Comparison of ENCODE assay signal across 28 cellular contexts in the genomic region with DNA sequence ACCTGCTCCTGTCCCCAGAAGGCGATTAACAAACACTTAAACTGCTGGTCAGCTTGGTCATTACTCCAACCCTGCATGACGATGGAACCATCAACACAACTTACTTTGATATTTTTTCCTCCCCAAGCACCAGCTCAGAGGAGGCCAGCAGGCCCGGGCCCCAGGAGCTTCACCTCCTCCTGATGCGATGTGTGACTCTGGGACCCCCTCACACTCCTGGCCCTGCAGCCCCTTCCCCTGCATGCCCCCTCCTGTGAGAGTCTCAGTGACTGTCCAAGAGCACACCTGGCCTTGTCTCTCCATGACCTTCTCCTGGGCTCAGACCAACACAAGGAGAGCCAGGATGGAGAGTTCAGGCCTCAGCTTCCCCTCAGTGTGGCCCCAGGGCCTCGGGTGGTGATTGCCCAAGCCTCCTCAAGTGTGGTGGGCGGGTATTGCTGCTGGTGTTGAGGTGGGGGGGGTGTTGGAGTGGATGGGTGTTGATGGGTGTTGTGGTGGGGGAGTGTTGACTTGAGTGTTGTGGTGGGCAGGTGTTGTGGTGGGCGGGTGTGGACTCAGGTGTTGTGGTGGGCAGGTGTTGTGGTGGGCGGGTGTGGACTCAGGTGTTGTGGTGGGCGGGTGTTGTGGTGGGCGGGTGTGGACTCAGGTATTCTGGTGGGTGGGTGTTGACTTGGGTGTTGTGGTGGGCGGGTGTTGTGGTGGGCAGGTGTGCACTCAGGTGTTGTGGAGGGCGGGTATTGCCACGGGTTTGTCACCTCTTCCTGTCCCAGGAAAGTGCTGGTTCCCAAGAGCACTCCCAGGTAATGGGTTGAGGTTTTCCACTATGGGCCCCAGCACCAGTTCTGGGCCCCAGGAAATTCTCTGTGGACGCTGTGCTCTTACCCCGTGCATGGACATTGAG.
"Had no signal": no experiment of that assay in that cellular context is flagged by ENCODE, and none has a peak within 500 bp of the region (broad histone marks: within the 10 kb centered on the region; RNA-seq: fewer than 3 reads in every experiment).

No MANE protein-coding gene starts in this region.

- H3K27me3 ChIP-seq: adrenal gland, body of pancreas, colonic mucosa had no signal

- H3K36me3 ChIP-seq: adrenal gland, colonic mucosa, esophagus squamous epithelium, gastroesophageal sphincter had no signal

- DNase-seq: activated CD4-positive, alpha-beta memory T cell treated with anti-CD3 and anti-CD28 coated beads for 36 hours; activated CD4-positive, alpha-beta T cell treated with anti-CD3 and anti-CD28 coated beads for 36 hours; activated CD4-positive, alpha-beta T cell treated with anti-CD3 and anti-CD28 coated beads, Interleukin-2, amount 10 ng/mL, durations not matched to agents 24 days and 14 days; activated CD4-positive, CD25-positive, alpha-beta regulatory T cell; activated CD4-positive, CD25-positive, alpha-beta regulatory T cell treated with anti-CD3 and anti-CD28 coated beads, Interleukin-2, amount 50 U/mL, for 72 hours; activated CD8-positive, alpha-beta memory T cell treated with anti-CD3 and anti-CD28 coated beads, Interleukin-2, amount 10 ng/mL, durations not matched to agents 7 days and 5 days; activated CD8-positive, alpha-beta memory T cell treated with anti-CD3 and anti-CD28 coated beads, Interleukin-2, amount 50 U/mL, for 4 hours; activated CD8-positive, alpha-beta T cell treated with anti-CD3 and anti-CD28 coated beads, Interleukin-2, amount 10 ng/mL, durations not matched to agents 7 days and 5 days; activated effector memory CD4-positive, alpha-beta T cell treated with anti-CD3 and anti-CD28 coated beads, Interleukin-2, amount 50 U/mL, for 16 hours; activated naive CD4-positive, alpha-beta T cell treated with anti-CD3 and anti-CD28 coated beads for 36 hours; activated naive CD8-positive, alpha-beta T cell treated with anti-CD3 and anti-CD28 coated beads for 36 hours; activated naive CD8-positive, alpha-beta T cell treated with anti-CD3 and anti-CD28 coated beads, Interleukin-2, amount 50 U/mL, for 24 hours; activated T-cell treated with anti-CD3 and anti-CD28 coated beads, Interleukin-2, amount 50 U/mL, for 1 hour; activated T-cell treated with anti-CD3 and anti-CD28 coated beads, Interleukin-2, amount 50 U/mL, for 48 hours; adrenal gland; amygdala; aorta; body of pancreas; caudate nucleus; colonic mucosa; effector CD8-positive, alpha-beta T cell; esophagus squamous epithelium; foreskin melanocyte; T-helper 2 cell had no signal

- H3K27ac ChIP-seq: adrenal gland, body of pancreas, colonic mucosa, epithelial cell of prostate, esophagus squamous epithelium, gastroesophageal sphincter had no signal

- H3K9me3 ChIP-seq: adrenal gland, body of pancreas, colonic mucosa, esophagus squamous epithelium had no signal

- ATAC-seq: activated CD4-positive, alpha-beta T cell treated with anti-CD3 and anti-CD28 coated beads for 36 hours; activated CD8-positive, alpha-beta memory T cell treated with anti-CD3 and anti-CD28 coated beads, Interleukin-2, amount 10 ng/mL, durations not matched to agents 7 days and 5 days; activated CD8-positive, alpha-beta T cell treated with anti-CD3 and anti-CD28 coated beads, Interleukin-2, amount 10 ng/mL, durations not matched to agents 7 days and 5 days; activated naive CD8-positive, alpha-beta T cell treated with anti-CD3 and anti-CD28 coated beads, Interleukin-2, amount 50 U/mL, for 24 hours; body of pancreas; gastroesophageal sphincter had no signal

- H3K4me1 ChIP-seq: adrenal gland, body of pancreas, colonic mucosa, esophagus squamous epithelium had no signal

- FAIRE-seq: endometrium, endothelial cell of umbilical vein had no signal

- H3K4me3 ChIP-seq: adrenal gland, body of pancreas, colonic mucosa, esophagus squamous epithelium, gastroesophageal sphincter had no signal
